ENCODE assay signal across 20 cellular contexts in the genomic region with DNA sequence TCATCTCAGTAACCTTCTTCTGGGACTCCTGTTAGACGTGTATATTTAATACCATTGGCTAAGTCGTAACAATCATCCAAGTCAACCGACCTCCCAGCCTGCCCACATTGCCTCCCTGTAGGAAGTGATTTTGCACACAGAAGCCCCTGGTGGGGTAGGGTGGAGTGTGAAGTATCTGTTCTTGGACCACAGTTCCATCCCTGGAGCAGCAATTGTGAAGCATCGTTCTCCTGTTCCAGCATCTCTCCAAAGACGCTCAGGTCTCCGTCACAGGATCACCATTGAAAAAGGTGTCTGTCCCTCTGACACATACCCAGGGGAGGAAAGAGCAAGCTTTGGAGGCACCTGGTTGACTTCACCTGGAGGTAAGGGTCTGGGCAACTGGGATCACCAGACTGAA.
"Had no signal": no experiment of that assay in that cellular context is flagged by ENCODE, and none has a peak within 500 bp of the region (broad histone marks: within the 10 kb centered on the region; RNA-seq: fewer than 3 reads in every experiment).

No MANE protein-coding gene starts in this region.

- H3K4me3 Mint-ChIP-seq: effector memory CD8-positive, alpha-beta T cell; endodermal cell; immature natural killer cell; memory B cell had no signal

- H3K4me1 Mint-ChIP-seq: endodermal cell, immature natural killer cell, memory B cell had no signal

- H3K27ac ChIP-seq: esophagus muscularis mucosa, foreskin keratinocyte, gastroesophageal sphincter, heart left ventricle, hepatocyte, left lung, lower lobe of right lung had no signal

- H3K4me3 ChIP-seq: coronary artery, esophagus muscularis mucosa, gastroesophageal sphincter, heart left ventricle, hepatocyte, left lung, lower lobe of right lung had no signal

- H3K27ac Mint-ChIP-seq: endodermal cell, immature natural killer cell, memory B cell had no signal

- H3K27me3 ChIP-seq: esophagus muscularis mucosa, foreskin keratinocyte, gastroesophageal sphincter, heart left ventricle, hepatocyte, left lung had no signal

- H3K4me1 ChIP-seq: esophagus muscularis mucosa, gastroesophageal sphincter, heart left ventricle, left lung, lower lobe of right lung had no signal

- H2AFZ ChIP-seq: hepatocyte had no signal

- H3K9me3 Mint-ChIP-seq: immature natural killer cell had no signal

- H3K36me3 ChIP-seq: esophagus muscularis mucosa, gastroesophageal sphincter, heart left ventricle, left lung, lower lobe of right lung had no signal

- ATAC-seq: effector memory CD8-positive, alpha-beta T cell; gastroesophageal sphincter; heart left ventricle; left cardiac atrium; left lung; left ventricle myocardium superior; lower lobe of right lung had no signal

- H3K36me3 Mint-ChIP-seq: immature natural killer cell, memory B cell had no signal

- H3K9me3 ChIP-seq: lower lobe of right lung had no signal

- DNase-seq: dermis blood vessel endothelial cell; effector CD8-positive, alpha-beta T cell; effector memory CD8-positive, alpha-beta T cell; endodermal cell; heart left ventricle; hypothalamus; immature natural killer cell; islet precursor cell; left cardiac atrium; left lung; left ventricle myocardium superior; lower lobe of right lung; mesendoderm; midbrain had no signal

- H3K4me2 ChIP-seq: hepatocyte had no signal
